ENCODE assay signal across 12 cellular contexts in the genomic region with DNA sequence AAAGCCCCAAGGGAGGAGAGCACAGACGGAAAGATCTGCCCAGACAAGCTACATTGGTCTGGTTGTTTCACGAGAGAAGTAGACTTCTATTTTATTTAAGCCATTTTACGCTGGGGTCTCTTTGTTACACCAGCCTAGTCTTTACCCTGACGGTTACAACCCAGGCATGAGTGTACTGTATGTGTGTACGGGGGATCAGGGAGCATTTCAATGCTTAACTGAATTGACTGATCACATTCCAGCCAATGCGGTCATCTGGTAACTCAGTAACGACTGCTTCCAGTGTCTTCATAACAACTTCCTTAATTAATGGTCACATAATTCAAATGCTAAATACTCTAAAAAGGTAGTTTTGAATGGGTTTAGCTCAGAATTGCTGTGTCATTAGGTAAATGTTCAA.
"Had no signal": no experiment of that assay in that cellular context is flagged by ENCODE, and none has a peak within 500 bp of the region (broad histone marks: within the 10 kb centered on the region; RNA-seq: fewer than 3 reads in every experiment).

No MANE protein-coding gene starts in this region.

- DNase-seq: activated CD4-positive, alpha-beta T cell treated with anti-CD3 and anti-CD28 coated beads, Interleukin-2, amount 50 U/mL, for 48 hours; activated CD4-positive, CD25-positive, alpha-beta regulatory T cell treated with anti-CD3 and anti-CD28 coated beads, Interleukin-2, amount 50 U/mL, for 72 hours; activated gamma-delta T cell treated with Interleukin-2 at 50 U/mL for 16 hours; dermis blood vessel endothelial cell; kidney; psoas muscle; stimulated activated CD4-positive, alpha-beta T cell treated with anti-CD3 and anti-CD28 coated beads, Interleukin-1b, Interleukin-23, amount 100 ng/mL, for 48 hours; thyroid gland had no signal

- H2AFZ ChIP-seq: hepatocyte had no signal

- H3K9me3 ChIP-seq: psoas muscle, SJSA1, thyroid gland had no signal

- H3K36me3 ChIP-seq: SJSA1, thyroid gland had no signal

- H3K4me2 ChIP-seq: hepatocyte had no signal

- H3K4me1 ChIP-seq: psoas muscle, SJSA1 had no signal

- H3K27ac ChIP-seq: hepatocyte, psoas muscle, SJSA1, thyroid gland had no signal

- H3K27me3 ChIP-seq: hepatocyte, SJSA1, thyroid gland had no signal

- FAIRE-seq: kidney, urothelium cell line had no signal

- H3K4me3 ChIP-seq: hepatocyte, psoas muscle, SJSA1, thyroid gland had no signal

- ATAC-seq: psoas muscle, sciatic nerve had no signal
